Comparison of ENCODE assay signal across 21 cellular contexts in genomic region chr4:118814901-118815300, GRCh38. TPM values are rescaled to one million over a fixed set of nuclear protein-coding genes. Genes with fewer than 3 reads are reported as not detected.
DNase-seq lines count a peak whose midpoint lies in the region; ATAC-seq and TF ChIP-seq lines count a peak whose summit lies in the region.
"Had no signal": no experiment of that assay in that cellular context is flagged by ENCODE, and none has a peak within 500 bp of the region (broad histone marks: within the 10 kb centered on the region; RNA-seq: fewer than 3 reads in every experiment).

No MANE protein-coding gene starts in this region.

- peak overlapping the region; percentile 31; the same call in 1 of the 2 replicates for H3K23ac ChIP-seq in IMR-90 (ENCODE audit: low read depth, low read length)

- no peak overlapping the region for H2AK9ac ChIP-seq in IMR-90 (replicated peaks; ENCODE audit: low read depth, low read length, poor library complexity)

- H3K27me3 ChIP-seq in IMR-90 (ENCODE audit: control insufficient read depth, insufficient read depth, low read length) (no peaks in the 10 kb centered on the region), neural progenitor cell (no peaks in the 10 kb centered on the region)

- peaks cover 29% of the 10 kb centered on the region for H3K9me1 ChIP-seq in IMR-90 (ENCODE audit: insufficient read depth, low read length)

- whole genome bisulfite sequencing in IMR-90 (ENCODE audit: extremely low coverage in 2 of 2, insufficient read length in 1 of 2), 2 experiments, result 80% methylated on average over 1 of the region's 3 CpGs; no CpG with 5 or more reads in 1 of the 2 experiments

- dilution Hi-C loops in IMR-90 (cut with HindIII; ENCODE audit: low sequenced_read_pairs, unreplicated experiment), result no loop called here

- peaks cover 49% of the 10 kb centered on the region for H3K36me3 ChIP-seq in IMR-90 (ENCODE audit: control insufficient read depth, insufficient read depth, low read length)
- no peaks in the 10 kb centered on the region for H3K36me3 ChIP-seq in neural progenitor cell

- H2BK5ac ChIP-seq in IMR-90 (ENCODE audit: low read depth, low read length, poor library complexity, severe bottlenecking), result peak overlapping the region; percentile 43

- no peak overlapping the region for H2BK120ac ChIP-seq in IMR-90 (ENCODE audit: low read depth, low read length)

- no peak overlapping the region for H3K27ac Mint-ChIP-seq in endothelial cell (ENCODE audit: unreplicated experiment)
- H3K27ac Mint-ChIP-seq in neural progenitor cell, result no peak overlapping the region
- H3K27ac Mint-ChIP-seq: B cell, T-cell had no signal

- H4K91ac ChIP-seq in IMR-90 (ENCODE audit: insufficient read depth, low read depth, low read length), result no peak overlapping the region

- POLR2A ChIA-PET in IMR-90 (lab: Charles Lee; ENCODE audit: unreplicated experiment), result no interaction called here

- DNase-seq in IMR-90, result no peak
- peak; percentile 34 for DNase-seq in NCI-H2171 (lab: John Stamatoyannopoulos, UW)
- peak; percentile 75 for DNase-seq in NCI-H82 (lab: John Stamatoyannopoulos, UW)
- no peak for DNase-seq in endothelial cell (ENCODE audit: low spot score)
- no peak for DNase-seq in AG08396 (ENCODE audit: low spot score)
- DNase-seq in neural progenitor cell (ENCODE audit: low spot score), result no peak
- DNase-seq in germinal center (ENCODE audit: low spot score), result no peak
- DNase-seq: CD8-positive, alpha-beta T cell; DMS53; KBM-7; MV-4-11; NCI-H1105; NCI-H1436 treated with DMSO at 0.1 percent for 48 hours; NCI-H2227 treated with DMSO at 0.1 percent for 48 hours; NCI-H510A treated with DMSO at 0.1 percent for 48 hours; NCI-H774; PC-9; Right ventricle myocardium superior; T-cell had no signal

- H2AFZ ChIP-seq in IMR-90 (replicated peaks; ENCODE audit: low read length, poor library complexity), result no peak overlapping the region
- H2AFZ ChIP-seq in neural progenitor cell (replicated peaks), result no peak overlapping the region
- H2AFZ ChIP-seq: PC-9 had no signal

- no peak overlapping the region; the same call in 1 of the 2 replicates for H2AK5ac ChIP-seq in IMR-90 (ENCODE audit: low read depth, low read length)

- H3K4me1 Mint-ChIP-seq in endothelial cell (ENCODE audit: unreplicated experiment), result no peaks in the 10 kb centered on the region
- H3K4me1 Mint-ChIP-seq in neural progenitor cell, result no peaks in the 10 kb centered on the region
- H3K4me1 Mint-ChIP-seq: B cell, T-cell had no signal

- CTCF ChIA-PET in IMR-90 (lab: Yijun Ruan, JAX), result no interaction called here

- H3K36me3 Mint-ChIP-seq in endothelial cell (ENCODE audit: low read depth, unreplicated experiment) (peaks cover 43% of the 10 kb centered on the region), neural progenitor cell (peaks cover 26% of the 10 kb centered on the region)

- no peak for TF ChIP-seq POLR2A in IMR-90 (IDR thresholded peaks at IDR 0.05; ENCODE audit: low read depth, low read length)

- no peaks in the 10 kb centered on the region for H3K79me2 ChIP-seq in neural progenitor cell (ENCODE audit: low read depth)

- no TSS peak for BruUV-seq in IMR-90 (replicated peaks; lab: Mats Ljungman, UMichigan)

- 0 out of 2 replicates have a peak overlapping the region, but pooled peaks have one; percentile 18 for H3K14ac ChIP-seq in IMR-90 (replicated peaks; ENCODE audit: low read depth, low read length)

- H4K5ac ChIP-seq in IMR-90 (ENCODE audit: low read depth, low read length), result 0 out of 2 replicates have a peak overlapping the region, but pooled peaks have one; percentile 54

- H3K4ac ChIP-seq in IMR-90 (ENCODE audit: low read depth, low read length), result no peak overlapping the region

- peaks cover 37 to 70% of the 10 kb centered on the region in 2 experiments for H3K79me1 ChIP-seq in IMR-90 (ENCODE audit: low read depth in 1 of 2, low read length in 2 of 2)

- H3K27ac ChIP-seq in IMR-90 (ENCODE audit: insufficient read depth, low read length) (peak overlapping the region; percentile 62; the same call in 1 of the 2 replicates), neural progenitor cell (no peak overlapping the region)
- H3K27ac ChIP-seq: C4-2B, PC-9 had no signal

- peaks cover 79% of the 10 kb centered on the region for H4K20me1 ChIP-seq in IMR-90 (ENCODE audit: insufficient read depth, low read length)
- H4K20me1 ChIP-seq in neural progenitor cell (ENCODE audit: low read depth), result no peaks in the 10 kb centered on the region

- no peaks in the 10 kb centered on the region for H3K9me3 Mint-ChIP-seq in endothelial cell (ENCODE audit: unreplicated experiment)
- H3K9me3 Mint-ChIP-seq in neural progenitor cell, result no peaks in the 10 kb centered on the region
- H3K9me3 Mint-ChIP-seq: CD8-positive, alpha-beta T cell; T-cell had no signal

- in situ Hi-C loops in IMR-90 (cut with MboI; ENCODE audit: low sequenced_read_pairs), result no loop called here

- no peaks in the 10 kb centered on the region for H3K27me3 Mint-ChIP-seq in endothelial cell (ENCODE audit: unreplicated experiment)
- H3K27me3 Mint-ChIP-seq in neural progenitor cell (ENCODE audit: insufficient read depth, low read depth), result no peaks in the 10 kb centered on the region
- H3K27me3 Mint-ChIP-seq: B cell, T-cell had no signal

- H3K9ac ChIP-seq in IMR-90 (ENCODE audit: low read depth, low read length), result no peak overlapping the region
- H3K9ac ChIP-seq in neural progenitor cell, result no peak overlapping the region

- H3F3A ChIP-seq in neural progenitor cell (ENCODE audit: low read depth), result no peaks in the 10 kb centered on the region

- H3K56ac ChIP-seq in IMR-90 (ENCODE audit: extremely low read depth, insufficient read depth, low read length), result no peak overlapping the region

- no peak overlapping the region for H2BK20ac ChIP-seq in IMR-90 (ENCODE audit: low read depth, low read length)

- ATAC-seq in IMR-90 (ENCODE audit: low read depth), result no peak
- ATAC-seq: CD8-positive, alpha-beta T cell; T-cell had no signal

- no peaks in the 10 kb centered on the region for H3K9me3 ChIP-seq in IMR-90 (ENCODE audit: control insufficient read depth, insufficient read depth, low read length)
- no peaks in the 10 kb centered on the region for H3K9me3 ChIP-seq in neural progenitor cell (ENCODE audit: low read depth)

- H3K4me3 Mint-ChIP-seq in endothelial cell (ENCODE audit: unreplicated experiment) (peak overlapping the region; percentile 28), neural progenitor cell (no peak overlapping the region)
- H3K4me3 Mint-ChIP-seq: B cell; CD8-positive, alpha-beta T cell; T-cell had no signal

- no peak overlapping the region for H3K18ac ChIP-seq in IMR-90 (ENCODE audit: low read depth, low read length)

- TF ChIP-seq CTCF in IMR-90 (conservative IDR thresholded peaks at IDR 0.05; ENCODE audit: low read depth, low read length) (no peak), endothelial cell (IDR thresholded peaks at IDR 0.05; ENCODE audit: unreplicated experiment) (no peak), neural progenitor cell (IDR thresholded peaks at IDR 0.05) (no peak)

- 0 out of 2 replicates have a peak overlapping the region, but pooled peaks have one; percentile 20 for H3K4me2 ChIP-seq in IMR-90 (ENCODE audit: low read depth, low read length)
- no peak overlapping the region for H3K4me2 ChIP-seq in neural progenitor cell
- H3K4me2 ChIP-seq: PC-9 had no signal

- H4K8ac ChIP-seq in IMR-90 (ENCODE audit: low read depth in 2 of 2, low read length in 2 of 2), result no peak overlapping the region; a peak in 1 of 4 replicates

- H3K4me3 ChIP-seq in IMR-90 (ENCODE audit: insufficient read depth, low read depth, low read length) (no peak overlapping the region), neural progenitor cell (no peak overlapping the region)
- H3K4me3 ChIP-seq: PC-9 had no signal

- TF ChIP-seq RAD21 in IMR-90 (IDR thresholded peaks at IDR 0.05; ENCODE audit: low read length), result no peak

- intact Hi-C loops in IMR-90 (cut with micrococcal nuclease), result no loop called here

- peaks cover 28% of the 10 kb centered on the region for H3K4me1 ChIP-seq in IMR-90 (ENCODE audit: control insufficient read depth, insufficient read depth, low read length)
- no peaks in the 10 kb centered on the region for H3K4me1 ChIP-seq in neural progenitor cell

- no peak overlapping the region for H2BK15ac ChIP-seq in IMR-90 (ENCODE audit: low read depth, low read length)

TF ChIP-seq in IMR-90, 13 proteins besides CTCF, POLR2A, EP300 and RAD21:
- no peak for TF ChIP-seq NFE2L2 (IDR thresholded peaks at IDR 0.05; ENCODE audit: low read depth, low read length)
- TF ChIP-seq RCOR1 (IDR thresholded peaks at IDR 0.05; ENCODE audit: insufficient replicate concordance, low read length), result no peak
- TF ChIP-seq BHLHE40 (IDR thresholded peaks at IDR 0.05; ENCODE audit: low read depth, low read length), result no peak
- TF ChIP-seq SMC3 (IDR thresholded peaks at IDR 0.05; ENCODE audit: low read depth, low read length), result no peak
- no peak for TF ChIP-seq MAZ (IDR thresholded peaks at IDR 0.05; ENCODE audit: borderline replicate concordance, low read depth, low read length)
- no peak for TF ChIP-seq MXI1 (IDR thresholded peaks at IDR 0.05; ENCODE audit: borderline replicate concordance, low read depth, low read length)
- no peak for TF ChIP-seq FOS (IDR thresholded peaks at IDR 0.05; ENCODE audit: low read depth, low read length)
- no peak for TF ChIP-seq ELK1 (IDR thresholded peaks at IDR 0.05; ENCODE audit: borderline replicate concordance, low read depth, low read length)
- TF ChIP-seq CEBPB (IDR thresholded peaks at IDR 0.05; ENCODE audit: low read depth, low read length), result no peak
- TF ChIP-seq MAFK (IDR thresholded peaks at IDR 0.05; ENCODE audit: low read depth, low read length), result no peak
- TF ChIP-seq RFX5 (IDR thresholded peaks at IDR 0.05; ENCODE audit: low read depth, low read length), result no peak
- no peak for TF ChIP-seq CHD1 (IDR thresholded peaks at IDR 0.05; ENCODE audit: low read depth, low read length)

RNA-seq across cellular contexts. Expression of gene SEC24D, which starts 21.0 kb away (rescaled TPM):
- total RNA-seq in IMR-90 (2012; rRNA removed) (93.2 and 98.9 TPM in 2 replicates), endothelial cell (ENCODE audit: unreplicated experiment) (70.4 TPM), neural progenitor cell (ENCODE audit: low replicate concordance) (8.2 and 10.1 TPM in 2 replicates)
- polyA plus RNA-seq in IMR-90 (2012; rRNA removed), result 86.0 and 111 TPM in 2 replicates
- 45.5 and 78.9 TPM in 2 replicates for polyA plus RNA-seq in IMR-90 (2012; cell fraction: cytosol; rRNA removed)
- polyA plus RNA-seq in IMR-90 (2012; cell fraction: nucleus; rRNA removed; ENCODE audit: low replicate concordance), result 130 and 134 TPM in 2 replicates

Comparison
In these comparisons a context has a peak if more than half of its experiments do, and no peak if none do; other contexts are left out.
1. DNase-seq: peak in NCI-H2171 (single experiment) and NCI-H82 (single experiment); none in IMR-90 (single experiment), endothelial cell (single experiment), AG08396 (single experiment), neural progenitor cell (single experiment) and germinal center (single experiment).